ENCODE assay signal across 19 cellular contexts in genomic region chr12:97368462-97369150, GRCh38.
"Had no signal": no experiment of that assay in that cellular context is flagged by ENCODE, and none has a peak within 500 bp of the region (broad histone marks: within the 10 kb centered on the region; RNA-seq: fewer than 3 reads in every experiment).

No MANE protein-coding gene starts in this region.

- H3K27me3 ChIP-seq: foreskin keratinocyte, right atrium auricular region had no signal

- H3K36me3 ChIP-seq: right atrium auricular region had no signal

- H3K27me3 Mint-ChIP-seq: activated CD4-positive, alpha-beta memory T cell treated with anti-CD3 and anti-CD28 coated beads, Interleukin-2, amount 10 ng/mL, durations not matched to agents 7 days and 5 days; progenitor cell of endocrine pancreas had no signal

- H3K27ac Mint-ChIP-seq: activated B cell treated with CpG ODN at 0.5 μM for 24 hours; activated CD4-positive, alpha-beta memory T cell treated with anti-CD3 and anti-CD28 coated beads, Interleukin-2, amount 10 ng/mL, durations not matched to agents 7 days and 5 days; activated CD8-positive, alpha-beta memory T cell treated with anti-CD3 and anti-CD28 coated beads, Interleukin-2, amount 10 ng/mL, durations not matched to agents 7 days and 5 days; activated naive CD8-positive, alpha-beta T cell treated with anti-CD3 and anti-CD28 coated beads for 36 hours; activated T-helper 17 cell treated with anti-CD3 and anti-CD28 coated beads, Interleukin-2, amount 50 U/mL, for 72 hours; immature natural killer cell; natural killer cell; progenitor cell of endocrine pancreas; stimulated activated naive CD8-positive, alpha-beta T cell treated with anti-CD3 and anti-CD28 coated beads, Interleukin-15, Interleukin-2, amounts not matched to agents 100 ng/mL and 50 ng/mL, for 24 hours had no signal

- H3K4me3 ChIP-seq: dorsolateral prefrontal cortex, right atrium auricular region had no signal

- H3K27ac ChIP-seq: dorsolateral prefrontal cortex, epithelial cell of prostate, foreskin keratinocyte, right atrium auricular region had no signal

- DNase-seq: activated B cell treated with CpG ODN at 0.5 μM for 24 hours; activated CD4-positive, alpha-beta memory T cell treated with anti-CD3 and anti-CD28 coated beads, Interleukin-2, amount 10 ng/mL, durations not matched to agents 7 days and 5 days; activated CD4-positive, alpha-beta T cell treated with anti-CD3 and anti-CD28 coated beads for 48 hours; activated CD8-positive, alpha-beta memory T cell treated with anti-CD3 and anti-CD28 coated beads, Interleukin-2, amount 10 ng/mL, durations not matched to agents 7 days and 5 days; activated naive CD4-positive, alpha-beta T cell; activated naive CD8-positive, alpha-beta T cell treated with anti-CD3 and anti-CD28 coated beads for 36 hours; activated T-cell treated with anti-CD3 and anti-CD28 coated beads, Interleukin-2, amount 50 U/mL, for 1 hour; amniotic stem cell; foreskin keratinocyte; immature natural killer cell; natural killer cell; T-helper 2 cell; trophoblast cell had no signal

- ATAC-seq: activated CD8-positive, alpha-beta memory T cell treated with anti-CD3 and anti-CD28 coated beads, Interleukin-2, amount 10 ng/mL, durations not matched to agents 7 days and 5 days; activated T-helper 17 cell treated with anti-CD3 and anti-CD28 coated beads, Interleukin-2, amount 50 U/mL, for 72 hours; foreskin keratinocyte; natural killer cell had no signal

- H3K9me3 ChIP-seq: right atrium auricular region had no signal

- H3K36me3 Mint-ChIP-seq: activated CD8-positive, alpha-beta memory T cell treated with anti-CD3 and anti-CD28 coated beads, Interleukin-2, amount 10 ng/mL, durations not matched to agents 7 days and 5 days; activated naive CD8-positive, alpha-beta T cell treated with anti-CD3 and anti-CD28 coated beads for 36 hours; immature natural killer cell; natural killer cell had no signal

- H3K4me1 ChIP-seq: foreskin keratinocyte, right atrium auricular region had no signal

- H3K4me3 Mint-ChIP-seq: activated B cell treated with CpG ODN at 0.5 μM for 24 hours; activated CD4-positive, alpha-beta memory T cell treated with anti-CD3 and anti-CD28 coated beads, Interleukin-2, amount 10 ng/mL, durations not matched to agents 7 days and 5 days; activated CD8-positive, alpha-beta memory T cell treated with anti-CD3 and anti-CD28 coated beads, Interleukin-2, amount 10 ng/mL, durations not matched to agents 7 days and 5 days; activated naive CD8-positive, alpha-beta T cell treated with anti-CD3 and anti-CD28 coated beads for 36 hours; activated T-helper 17 cell treated with anti-CD3 and anti-CD28 coated beads, Interleukin-2, amount 50 U/mL, for 72 hours; immature natural killer cell; natural killer cell; stimulated activated naive CD8-positive, alpha-beta T cell treated with anti-CD3 and anti-CD28 coated beads, Interleukin-15, Interleukin-2, amounts not matched to agents 100 ng/mL and 50 ng/mL, for 24 hours had no signal

- H3K9me3 Mint-ChIP-seq: activated B cell treated with CpG ODN at 0.5 μM for 24 hours; activated CD4-positive, alpha-beta memory T cell treated with anti-CD3 and anti-CD28 coated beads, Interleukin-2, amount 10 ng/mL, durations not matched to agents 7 days and 5 days; activated naive CD8-positive, alpha-beta T cell treated with anti-CD3 and anti-CD28 coated beads for 36 hours; activated T-helper 17 cell treated with anti-CD3 and anti-CD28 coated beads, Interleukin-2, amount 50 U/mL, for 72 hours; immature natural killer cell; natural killer cell; stimulated activated naive CD8-positive, alpha-beta T cell treated with anti-CD3 and anti-CD28 coated beads, Interleukin-15, Interleukin-2, amounts not matched to agents 100 ng/mL and 50 ng/mL, for 24 hours had no signal

- H3K4me1 Mint-ChIP-seq: activated B cell treated with CpG ODN at 0.5 μM for 24 hours; activated CD4-positive, alpha-beta memory T cell treated with anti-CD3 and anti-CD28 coated beads, Interleukin-2, amount 10 ng/mL, durations not matched to agents 7 days and 5 days; activated CD8-positive, alpha-beta memory T cell treated with anti-CD3 and anti-CD28 coated beads, Interleukin-2, amount 10 ng/mL, durations not matched to agents 7 days and 5 days; activated naive CD8-positive, alpha-beta T cell treated with anti-CD3 and anti-CD28 coated beads for 36 hours; activated T-helper 17 cell treated with anti-CD3 and anti-CD28 coated beads, Interleukin-2, amount 50 U/mL, for 72 hours; immature natural killer cell; natural killer cell had no signal
